Comparison of ENCODE assay signal across 8 cellular contexts in genomic region chr20:40265872-40266533, GRCh38.
DNase-seq lines count a peak whose midpoint lies in the region; ATAC-seq, FAIRE-seq and TF ChIP-seq lines count a peak whose summit lies in the region.

No MANE protein-coding gene starts in this region.

- H3K36me3 ChIP-seq in keratinocyte (ENCODE audit: control insufficient read depth in 2 of 2, extremely low read depth in 1 of 2, insufficient read depth in 2 of 2, low read length in 2 of 2) (no peaks in the 10 kb centered on the region), tibial nerve (no peaks in the 10 kb centered on the region)

- no peak for TF ChIP-seq POLR2A in tibial nerve (IDR thresholded peaks at IDR 0.05)

- H3K9me3 ChIP-seq in keratinocyte (ENCODE audit: control insufficient read depth, low read depth, low read length) (no peaks in the 10 kb centered on the region), tibial nerve (no peaks in the 10 kb centered on the region)

- H3K4me3 ChIP-seq in keratinocyte (ENCODE audit: control insufficient read depth in 2 of 3, extremely low read depth in 1 of 3, insufficient read depth in 2 of 3, low read depth in 1 of 3, low read length in 3 of 3) (no peak overlapping the region), tibial nerve (no peak overlapping the region)

- H3K79me2 ChIP-seq in keratinocyte (ENCODE audit: control insufficient read depth, insufficient read depth, low read length) = no peaks in the 10 kb centered on the region

- DNase-seq in AG08396 (ENCODE audit: low spot score) (peak; percentile 20), HTR-8/SVneo (ENCODE audit: insufficient read length, low spot score) (peak; percentile 18), astrocyte of the hippocampus (ENCODE audit: low read depth, low spot score) (peak; percentile 29), keratinocyte (ENCODE audit: low read depth, low spot score) (no peak), tibial nerve (ENCODE audit: low spot score in 2 of 2) (no peak)

- H3K36me3 Mint-ChIP-seq in stimulated activated memory B cell treated with anti-CD40 and anti-IgM and Interleukin-4, amounts not matched to agents 10 μg/mL and 1 μg/mL and 100 μg/mL, for 72 hours = no peaks in the 10 kb centered on the region

- H3K27me3 Mint-ChIP-seq in stimulated activated memory B cell treated with anti-CD40 and anti-IgM and Interleukin-4, amounts not matched to agents 10 μg/mL and 1 μg/mL and 100 μg/mL, for 72 hours = peaks cover 8% of the 10 kb centered on the region

- H4K20me1 ChIP-seq in keratinocyte (ENCODE audit: control insufficient read depth, extremely low read depth, insufficient read depth, low read length) = no peaks in the 10 kb centered on the region

- H3K4me1 ChIP-seq in keratinocyte (ENCODE audit: control insufficient read depth, extremely low read depth, insufficient read depth, low read length) (no peaks in the 10 kb centered on the region), tibial nerve (peaks cover 0 to 10% (median 2%) of the 10 kb centered on the region in 4 donors)

- H2AFZ ChIP-seq in keratinocyte (ENCODE audit: control insufficient read depth, low read length) = no peak overlapping the region

- H3K27me3 ChIP-seq in keratinocyte (ENCODE audit: control insufficient read depth, extremely low read depth, insufficient read depth, low read length) (peaks cover 3% of the 10 kb centered on the region), tibial nerve (no peaks in the 10 kb centered on the region)

- FAIRE-seq in HTR-8/SVneo (lab: Jason Lieb, UNC) (no peak), keratinocyte (lab: Jason Lieb, UNC) (peak; percentile 83)

- no peak overlapping the region for H3K27ac ChIP-seq in keratinocyte (ENCODE audit: control insufficient read depth, insufficient read depth, low read length)
- H3K27ac ChIP-seq in tibial nerve = no peak overlapping the region

- no peak overlapping the region for H3K27ac Mint-ChIP-seq in stimulated activated memory B cell treated with anti-CD40 and anti-IgM and Interleukin-4, amounts not matched to agents 10 μg/mL and 1 μg/mL and 100 μg/mL, for 72 hours

- 64 to 71% methylated on average over 6 of the region's 6 CpGs for WGBS in tibial nerve, 2 donors

- H3K4me2 ChIP-seq in keratinocyte (ENCODE audit: control insufficient read depth, extremely low read depth, insufficient read depth, low read depth, low read length) = no peak overlapping the region

- no peaks in the 10 kb centered on the region for H3K4me1 Mint-ChIP-seq in stimulated activated memory B cell treated with anti-CD40 and anti-IgM and Interleukin-4, amounts not matched to agents 10 μg/mL and 1 μg/mL and 100 μg/mL, for 72 hours

- no peaks in the 10 kb centered on the region for H3K9me1 ChIP-seq in keratinocyte (ENCODE audit: control insufficient read depth, extremely low read depth, insufficient read depth, low read length)

- H3K9ac ChIP-seq in keratinocyte (ENCODE audit: control insufficient read depth, extremely low read depth, insufficient read depth, low read length) = no peak overlapping the region

- peak; percentile 55 to 69 (median 57) for TF ChIP-seq CTCF in keratinocyte (optimal IDR thresholded peaks at IDR 0.05 in 1 of 3, IDR thresholded peaks at IDR 0.05 in 1 of 3, conservative IDR thresholded peaks at IDR 0.05 in 1 of 3; ENCODE audit: extremely low read depth in 1 of 3, insufficient read depth in 2 of 3, low read length in 3 of 3)
- TF ChIP-seq CTCF in tibial nerve (IDR thresholded peaks at IDR 0.05) = no peak

- ATAC-seq in HG03521 (IDR thresholded peaks at IDR 0.05; ENCODE audit: unreplicated experiment) (no peak), HG03565 (IDR thresholded peaks at IDR 0.05; ENCODE audit: unreplicated experiment) (no peak)
- no peak for ATAC-seq in stimulated activated memory B cell treated with anti-CD40 and anti-IgM and Interleukin-4, amounts not matched to agents 10 μg/mL and 1 μg/mL and 100 μg/mL, for 72 hours

- H3K9me3 Mint-ChIP-seq in stimulated activated memory B cell treated with anti-CD40 and anti-IgM and Interleukin-4, amounts not matched to agents 10 μg/mL and 1 μg/mL and 100 μg/mL, for 72 hours = no peaks in the 10 kb centered on the region

- no peak for TF ChIP-seq EP300 in tibial nerve (IDR thresholded peaks at IDR 0.05)

- dilution Hi-C loops in keratinocyte (cut with MboI; ENCODE audit: extremely low pct_ligation_motif_present, low sequenced_read_pairs) = no loop called here

- H3K4me3 Mint-ChIP-seq in stimulated activated memory B cell treated with anti-CD40 and anti-IgM and Interleukin-4, amounts not matched to agents 10 μg/mL and 1 μg/mL and 100 μg/mL, for 72 hours = no peak overlapping the region

Comparison
In these comparisons a context has a peak if more than half of its experiments do, and no peak if none do; other contexts are left out.
1. DNase-seq: peak in AG08396 (single experiment), HTR-8/SVneo (single experiment) and astrocyte of the hippocampus (single experiment); none in keratinocyte (single experiment) and tibial nerve (0 of 2).
2. CTCF ChIP-seq: peak in keratinocyte (3 of 3); none in tibial nerve (0 of 5).